Comparison of ENCODE assay signal across 8 cellular contexts in the genomic region with DNA sequence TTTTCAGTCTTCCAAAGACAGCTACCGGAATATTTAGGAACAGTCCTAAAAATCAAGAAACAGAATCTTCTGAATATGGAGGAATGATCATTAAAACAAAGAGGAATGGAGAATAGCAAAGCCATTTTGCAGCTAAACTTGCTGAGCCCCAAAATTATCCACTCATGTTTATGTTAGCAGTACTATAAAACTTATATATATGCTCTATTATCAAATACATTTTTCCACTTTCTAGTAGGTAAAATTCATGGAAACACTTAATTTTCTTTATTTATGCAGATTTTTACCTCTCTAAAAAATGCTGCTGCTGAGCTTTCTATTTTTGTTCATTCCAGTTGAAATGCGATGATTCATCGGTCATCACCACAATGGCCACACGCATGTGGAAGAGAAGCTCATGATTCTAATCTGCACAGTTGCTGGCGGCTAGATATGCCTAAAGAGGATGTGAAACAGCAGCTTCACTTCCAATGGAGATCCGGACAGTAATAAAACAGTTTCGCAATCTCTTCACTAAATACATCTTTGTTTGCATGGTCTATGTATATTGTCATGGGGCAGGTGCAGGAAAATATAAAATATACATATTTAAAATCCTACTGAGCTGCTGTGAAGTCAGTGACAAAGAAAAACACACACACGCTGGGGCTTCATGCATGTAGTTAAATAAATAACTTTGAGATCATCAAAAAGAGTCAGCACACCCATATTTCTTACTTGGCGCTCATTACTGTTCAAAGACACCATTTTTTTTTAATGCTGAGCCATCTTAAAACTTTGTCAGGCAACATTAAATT.
A peak's percentile ranks its signal among the peaks of the same experiment; 100 is the strongest.
DNase-seq lines count a peak whose midpoint lies in the region; ATAC-seq and TF ChIP-seq lines count a peak whose summit lies in the region.

No MANE protein-coding gene starts in this region.

- CTCF ChIA-PET in RWPE1 (lab: Yijun Ruan, JAX): no interaction called here

- POLR2A ChIA-PET in RWPE1 (lab: Yijun Ruan, JAX; ENCODE audit: low non-redundant PET): no interaction called here

- H3K27ac ChIP-seq in RWPE1: no peak overlapping the region

- peak; percentile 86 for ATAC-seq in GM21723 (IDR thresholded peaks at IDR 0.05; ENCODE audit: unreplicated experiment)

- DNase-seq in GM04503 (ENCODE audit: low read depth): peak; percentile 54
- peak; percentile 89 for DNase-seq in HT1080 (ENCODE audit: low read depth)
- peak; percentile 99 for DNase-seq in SKM-1 treated with dmso at 0.1 percent for 144 hours (lab: John Stamatoyannopoulos, UW; ENCODE audit: unreplicated experiment)
- DNase-seq in iris pigment epithelial cell (ENCODE audit: low read depth): peak; percentile 97
- DNase-seq in RWPE1 (ENCODE audit: low spot score): no peak
- no peak for DNase-seq in activated CD4-positive, alpha-beta T cell treated with anti-CD3 and anti-CD28 coated beads for 1 hour
- DNase-seq in NCI-H1694 treated with DMSO at 0.1 percent for 48 hours (lab: John Stamatoyannopoulos, UW): no peak

- no peak for TF ChIP-seq CTCF in RWPE1 (conservative IDR thresholded peaks at IDR 0.05; ENCODE audit: low read depth)

Comparison
In these comparisons a context has a peak if more than half of its experiments do, and no peak if none do; other contexts are left out.
1. DNase-seq: peak in GM04503 (single experiment), HT1080 (single experiment), SKM-1 treated with dmso at 0.1 percent for 144 hours (single experiment) and iris pigment epithelial cell (single experiment); none in RWPE1 (single experiment), activated CD4-positive, alpha-beta T cell treated with anti-CD3 and anti-CD28 coated beads for 1 hour (single experiment) and NCI-H1694 treated with DMSO at 0.1 percent for 48 hours (single experiment).